ENCODE assay signal across 1 cellular context in the genomic region with DNA sequence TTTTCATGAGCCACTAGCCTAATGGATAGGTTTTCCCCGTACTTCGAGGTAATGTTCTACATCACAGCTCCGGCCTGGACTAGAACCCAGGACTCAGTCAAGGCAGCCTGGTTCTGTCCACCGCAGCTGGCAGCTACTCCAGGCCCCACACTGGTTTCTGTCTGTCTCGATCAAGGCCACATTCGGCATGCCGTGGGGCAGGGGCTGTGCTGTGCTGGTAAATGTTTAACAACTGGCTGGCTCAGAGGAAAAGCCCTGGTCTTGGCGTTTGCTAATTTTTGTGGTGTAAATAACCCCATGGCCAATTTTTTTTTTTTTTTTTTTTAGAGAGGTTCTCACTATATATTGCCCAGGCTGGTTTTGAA.
TF ChIP-seq lines count a peak whose summit lies in the region.

No MANE protein-coding gene starts in this region.

TF ChIP-seq in HepG2, 621 proteins besides CTCF, POLR2A, EP300 and RAD21 (continued from another document and continues in another):
- no peak for TF ChIP-seq ZNF75D (CRISPR knock-in tag; IDR thresholded peaks at IDR 0.05; ENCODE audit: borderline replicate concordance)
- TF ChIP-seq LCORL (IDR thresholded peaks at IDR 0.05), result no peak; the same call in 1 of the 2 replicates
- TF ChIP-seq LCORL (CRISPR knock-in tag; IDR thresholded peaks at IDR 0.05), result peak; percentile 76; the same call in 1 of the 2 replicates
- TF ChIP-seq HNF4A (CRISPR knock-in tag; IDR thresholded peaks at IDR 0.05), result peak; percentile 36; the same call in 1 of the 2 replicates
- TF ChIP-seq, protein P1, sequence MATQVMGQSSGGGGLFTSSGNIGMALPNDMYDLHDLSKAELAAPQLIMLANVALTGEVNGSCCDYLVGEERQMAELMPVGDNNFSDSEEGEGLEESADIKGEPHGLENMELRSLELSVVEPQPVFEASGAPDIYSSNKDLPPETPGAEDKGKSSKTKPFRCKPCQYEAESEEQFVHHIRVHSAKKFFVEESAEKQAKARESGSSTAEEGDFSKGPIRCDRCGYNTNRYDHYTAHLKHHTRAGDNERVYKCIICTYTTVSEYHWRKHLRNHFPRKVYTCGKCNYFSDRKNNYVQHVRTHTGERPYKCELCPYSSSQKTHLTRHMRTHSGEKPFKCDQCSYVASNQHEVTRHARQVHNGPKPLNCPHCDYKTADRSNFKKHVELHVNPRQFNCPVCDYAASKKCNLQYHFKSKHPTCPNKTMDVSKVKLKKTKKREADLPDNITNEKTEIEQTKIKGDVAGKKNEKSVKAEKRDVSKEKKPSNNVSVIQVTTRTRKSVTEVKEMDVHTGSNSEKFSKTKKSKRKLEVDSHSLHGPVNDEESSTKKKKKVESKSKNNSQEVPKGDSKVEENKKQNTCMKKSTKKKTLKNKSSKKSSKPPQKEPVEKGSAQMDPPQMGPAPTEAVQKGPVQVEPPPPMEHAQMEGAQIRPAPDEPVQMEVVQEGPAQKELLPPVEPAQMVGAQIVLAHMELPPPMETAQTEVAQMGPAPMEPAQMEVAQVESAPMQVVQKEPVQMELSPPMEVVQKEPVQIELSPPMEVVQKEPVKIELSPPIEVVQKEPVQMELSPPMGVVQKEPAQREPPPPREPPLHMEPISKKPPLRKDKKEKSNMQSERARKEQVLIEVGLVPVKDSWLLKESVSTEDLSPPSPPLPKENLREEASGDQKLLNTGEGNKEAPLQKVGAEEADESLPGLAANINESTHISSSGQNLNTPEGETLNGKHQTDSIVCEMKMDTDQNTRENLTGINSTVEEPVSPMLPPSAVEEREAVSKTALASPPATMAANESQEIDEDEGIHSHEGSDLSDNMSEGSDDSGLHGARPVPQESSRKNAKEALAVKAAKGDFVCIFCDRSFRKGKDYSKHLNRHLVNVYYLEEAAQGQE (IDR thresholded peaks at IDR 0.05; ENCODE audit: borderline replicate concordance in 1 of 2, low read depth in 1 of 2, low read length in 2 of 2), result peak in 1 of 2 experiments; percentile 10; a peak in 1 of 4 replicates
- no peak for TF ChIP-seq PTBP1 (IDR thresholded peaks at IDR 0.05; ENCODE audit: low read depth, low read length, poor library complexity, severe bottlenecking)
- TF ChIP-seq ZNF572 (CRISPR knock-in tag; IDR thresholded peaks at IDR 0.05), result no peak
- TF ChIP-seq, protein P2, sequence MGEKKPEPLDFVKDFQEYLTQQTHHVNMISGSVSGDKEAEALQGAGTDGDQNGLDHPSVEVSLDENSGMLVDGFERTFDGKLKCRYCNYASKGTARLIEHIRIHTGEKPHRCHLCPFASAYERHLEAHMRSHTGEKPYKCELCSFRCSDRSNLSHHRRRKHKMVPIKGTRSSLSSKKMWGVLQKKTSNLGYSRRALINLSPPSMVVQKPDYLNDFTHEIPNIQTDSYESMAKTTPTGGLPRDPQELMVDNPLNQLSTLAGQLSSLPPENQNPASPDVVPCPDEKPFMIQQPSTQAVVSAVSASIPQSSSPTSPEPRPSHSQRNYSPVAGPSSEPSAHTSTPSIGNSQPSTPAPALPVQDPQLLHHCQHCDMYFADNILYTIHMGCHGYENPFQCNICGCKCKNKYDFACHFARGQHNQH (CRISPR knock-in tag; IDR thresholded peaks at IDR 0.05), result 0 out of 2 replicates have a peak, but pooled peaks have one; percentile 38
- no peak for TF ChIP-seq CBX1 (IDR thresholded peaks at IDR 0.05; ENCODE audit: low read depth)
- no peak for TF ChIP-seq ZNF354B (CRISPR knock-in tag; IDR thresholded peaks at IDR 0.05)
- 0 out of 2 replicates have a peak, but pooled peaks have one; percentile 33 for TF ChIP-seq ZMAT3 (CRISPR knock-in tag; conservative IDR thresholded peaks at IDR 0.05)
- no peak; the same call in 1 of the 2 replicates for TF ChIP-seq ZBTB20 (CRISPR knock-in tag; IDR thresholded peaks at IDR 0.05; ENCODE audit: borderline replicate concordance, low read depth)
- TF ChIP-seq, protein P3, sequence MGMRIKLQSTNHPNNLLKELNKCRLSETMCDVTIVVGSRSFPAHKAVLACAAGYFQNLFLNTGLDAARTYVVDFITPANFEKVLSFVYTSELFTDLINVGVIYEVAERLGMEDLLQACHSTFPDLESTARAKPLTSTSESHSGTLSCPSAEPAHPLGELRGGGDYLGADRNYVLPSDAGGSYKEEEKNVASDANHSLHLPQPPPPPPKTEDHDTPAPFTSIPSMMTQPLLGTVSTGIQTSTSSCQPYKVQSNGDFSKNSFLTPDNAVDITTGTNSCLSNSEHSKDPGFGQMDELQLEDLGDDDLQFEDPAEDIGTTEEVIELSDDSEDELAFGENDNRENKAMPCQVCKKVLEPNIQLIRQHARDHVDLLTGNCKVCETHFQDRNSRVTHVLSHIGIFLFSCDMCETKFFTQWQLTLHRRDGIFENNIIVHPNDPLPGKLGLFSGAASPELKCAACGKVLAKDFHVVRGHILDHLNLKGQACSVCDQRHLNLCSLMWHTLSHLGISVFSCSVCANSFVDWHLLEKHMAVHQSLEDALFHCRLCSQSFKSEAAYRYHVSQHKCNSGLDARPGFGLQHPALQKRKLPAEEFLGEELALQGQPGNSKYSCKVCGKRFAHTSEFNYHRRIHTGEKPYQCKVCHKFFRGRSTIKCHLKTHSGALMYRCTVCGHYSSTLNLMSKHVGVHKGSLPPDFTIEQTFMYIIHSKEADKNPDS (CRISPR knock-in tag; IDR thresholded peaks at IDR 0.05), result 0 out of 2 replicates have a peak, but pooled peaks have one; percentile 33
- peak; percentile 29; the same call in 1 of the 2 replicates for TF ChIP-seq SOX13 (IDR thresholded peaks at IDR 0.05)
- TF ChIP-seq SOX13 (CRISPR knock-in tag; conservative IDR thresholded peaks at IDR 0.05 in 1 of 2, IDR thresholded peaks at IDR 0.05 in 1 of 2), result peak in 1 of 2 experiments; percentile 20; a peak in 1 of 4 replicates
- no peak for TF ChIP-seq NFIB (CRISPR knock-in tag; IDR thresholded peaks at IDR 0.05; ENCODE audit: borderline replicate concordance)
- TF ChIP-seq ZNF225 (CRISPR knock-in tag; IDR thresholded peaks at IDR 0.05), result no peak
- TF ChIP-seq TBX2 (CRISPR knock-in tag; IDR thresholded peaks at IDR 0.05; ENCODE audit: borderline replicate concordance), result peak; percentile 50; the same call in 1 of the 2 replicates
- TF ChIP-seq ZFY (CRISPR knock-in tag; IDR thresholded peaks at IDR 0.05), result peak; percentile 43; the same call in 1 of the 2 replicates
- peak; percentile 20; the same call in 1 of the 2 replicates for TF ChIP-seq RXRB (CRISPR knock-in tag; IDR thresholded peaks at IDR 0.05; ENCODE audit: borderline replicate concordance)
- no peak for TF ChIP-seq ZNF598 (CRISPR knock-in tag; IDR thresholded peaks at IDR 0.05; ENCODE audit: borderline replicate concordance)
- TF ChIP-seq, protein P4, sequence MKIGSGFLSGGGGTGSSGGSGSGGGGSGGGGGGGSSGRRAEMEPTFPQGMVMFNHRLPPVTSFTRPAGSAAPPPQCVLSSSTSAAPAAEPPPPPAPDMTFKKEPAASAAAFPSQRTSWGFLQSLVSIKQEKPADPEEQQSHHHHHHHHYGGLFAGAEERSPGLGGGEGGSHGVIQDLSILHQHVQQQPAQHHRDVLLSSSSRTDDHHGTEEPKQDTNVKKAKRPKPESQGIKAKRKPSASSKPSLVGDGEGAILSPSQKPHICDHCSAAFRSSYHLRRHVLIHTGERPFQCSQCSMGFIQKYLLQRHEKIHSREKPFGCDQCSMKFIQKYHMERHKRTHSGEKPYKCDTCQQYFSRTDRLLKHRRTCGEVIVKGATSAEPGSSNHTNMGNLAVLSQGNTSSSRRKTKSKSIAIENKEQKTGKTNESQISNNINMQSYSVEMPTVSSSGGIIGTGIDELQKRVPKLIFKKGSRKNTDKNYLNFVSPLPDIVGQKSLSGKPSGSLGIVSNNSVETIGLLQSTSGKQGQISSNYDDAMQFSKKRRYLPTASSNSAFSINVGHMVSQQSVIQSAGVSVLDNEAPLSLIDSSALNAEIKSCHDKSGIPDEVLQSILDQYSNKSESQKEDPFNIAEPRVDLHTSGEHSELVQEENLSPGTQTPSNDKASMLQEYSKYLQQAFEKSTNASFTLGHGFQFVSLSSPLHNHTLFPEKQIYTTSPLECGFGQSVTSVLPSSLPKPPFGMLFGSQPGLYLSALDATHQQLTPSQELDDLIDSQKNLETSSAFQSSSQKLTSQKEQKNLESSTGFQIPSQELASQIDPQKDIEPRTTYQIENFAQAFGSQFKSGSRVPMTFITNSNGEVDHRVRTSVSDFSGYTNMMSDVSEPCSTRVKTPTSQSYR (CRISPR knock-in tag; IDR thresholded peaks at IDR 0.05; ENCODE audit: borderline replicate concordance), result peak; percentile 37; the same call in 1 of the 2 replicates
- TF ChIP-seq HES4 (CRISPR knock-in tag; IDR thresholded peaks at IDR 0.05; ENCODE audit: borderline replicate concordance), result no peak
- TF ChIP-seq MAF1 (CRISPR knock-in tag; IDR thresholded peaks at IDR 0.05; ENCODE audit: borderline replicate concordance), result no peak
- TF ChIP-seq ZNF670 (CRISPR knock-in tag; IDR thresholded peaks at IDR 0.05; ENCODE audit: borderline replicate concordance), result no peak
- TF ChIP-seq RNF2 (conservative IDR thresholded peaks at IDR 0.05; ENCODE audit: low read depth), result no peak
- no peak for TF ChIP-seq NFKBIZ (CRISPR knock-in tag; IDR thresholded peaks at IDR 0.05)
- no peak for TF ChIP-seq PHF8 (CRISPR knock-in tag; IDR thresholded peaks at IDR 0.05)
- TF ChIP-seq, protein P5, sequence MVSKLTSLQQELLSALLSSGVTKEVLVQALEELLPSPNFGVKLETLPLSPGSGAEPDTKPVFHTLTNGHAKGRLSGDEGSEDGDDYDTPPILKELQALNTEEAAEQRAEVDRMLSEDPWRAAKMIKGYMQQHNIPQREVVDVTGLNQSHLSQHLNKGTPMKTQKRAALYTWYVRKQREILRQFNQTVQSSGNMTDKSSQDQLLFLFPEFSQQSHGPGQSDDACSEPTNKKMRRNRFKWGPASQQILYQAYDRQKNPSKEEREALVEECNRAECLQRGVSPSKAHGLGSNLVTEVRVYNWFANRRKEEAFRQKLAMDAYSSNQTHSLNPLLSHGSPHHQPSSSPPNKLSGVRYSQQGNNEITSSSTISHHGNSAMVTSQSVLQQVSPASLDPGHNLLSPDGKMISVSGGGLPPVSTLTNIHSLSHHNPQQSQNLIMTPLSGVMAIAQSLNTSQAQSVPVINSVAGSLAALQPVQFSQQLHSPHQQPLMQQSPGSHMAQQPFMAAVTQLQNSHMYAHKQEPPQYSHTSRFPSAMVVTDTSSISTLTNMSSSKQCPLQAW (CRISPR knock-in tag; IDR thresholded peaks at IDR 0.05), result peak; percentile 96
- TF ChIP-seq, protein P6, sequence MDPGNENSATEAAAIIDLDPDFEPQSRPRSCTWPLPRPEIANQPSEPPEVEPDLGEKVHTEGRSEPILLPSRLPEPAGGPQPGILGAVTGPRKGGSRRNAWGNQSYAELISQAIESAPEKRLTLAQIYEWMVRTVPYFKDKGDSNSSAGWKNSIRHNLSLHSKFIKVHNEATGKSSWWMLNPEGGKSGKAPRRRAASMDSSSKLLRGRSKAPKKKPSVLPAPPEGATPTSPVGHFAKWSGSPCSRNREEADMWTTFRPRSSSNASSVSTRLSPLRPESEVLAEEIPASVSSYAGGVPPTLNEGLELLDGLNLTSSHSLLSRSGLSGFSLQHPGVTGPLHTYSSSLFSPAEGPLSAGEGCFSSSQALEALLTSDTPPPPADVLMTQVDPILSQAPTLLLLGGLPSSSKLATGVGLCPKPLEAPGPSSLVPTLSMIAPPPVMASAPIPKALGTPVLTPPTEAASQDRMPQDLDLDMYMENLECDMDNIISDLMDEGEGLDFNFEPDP (CRISPR knock-in tag; conservative IDR thresholded peaks at IDR 0.05), result no peak
- peak; percentile 60; the same call in 1 of the 2 replicates for TF ChIP-seq ZNF292 (CRISPR knock-in tag; IDR thresholded peaks at IDR 0.05; ENCODE audit: borderline replicate concordance, low read depth)
- TF ChIP-seq ETV5 (CRISPR knock-in tag; IDR thresholded peaks at IDR 0.05; ENCODE audit: borderline replicate concordance), result no peak
- peak; percentile 95 for TF ChIP-seq ZMYM3 (CRISPR knock-in tag; IDR thresholded peaks at IDR 0.05)
- TF ChIP-seq, protein P7, sequence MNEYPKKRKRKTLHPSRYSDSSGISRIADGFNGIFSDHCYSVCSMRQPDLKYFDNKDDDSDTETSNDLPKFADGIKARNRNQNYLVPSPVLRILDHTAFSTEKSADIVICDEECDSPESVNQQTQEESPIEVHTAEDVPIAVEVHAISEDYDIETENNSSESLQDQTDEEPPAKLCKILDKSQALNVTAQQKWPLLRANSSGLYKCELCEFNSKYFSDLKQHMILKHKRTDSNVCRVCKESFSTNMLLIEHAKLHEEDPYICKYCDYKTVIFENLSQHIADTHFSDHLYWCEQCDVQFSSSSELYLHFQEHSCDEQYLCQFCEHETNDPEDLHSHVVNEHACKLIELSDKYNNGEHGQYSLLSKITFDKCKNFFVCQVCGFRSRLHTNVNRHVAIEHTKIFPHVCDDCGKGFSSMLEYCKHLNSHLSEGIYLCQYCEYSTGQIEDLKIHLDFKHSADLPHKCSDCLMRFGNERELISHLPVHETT (CRISPR knock-in tag; conservative IDR thresholded peaks at IDR 0.05), result no peak
- TF ChIP-seq, protein P8, sequence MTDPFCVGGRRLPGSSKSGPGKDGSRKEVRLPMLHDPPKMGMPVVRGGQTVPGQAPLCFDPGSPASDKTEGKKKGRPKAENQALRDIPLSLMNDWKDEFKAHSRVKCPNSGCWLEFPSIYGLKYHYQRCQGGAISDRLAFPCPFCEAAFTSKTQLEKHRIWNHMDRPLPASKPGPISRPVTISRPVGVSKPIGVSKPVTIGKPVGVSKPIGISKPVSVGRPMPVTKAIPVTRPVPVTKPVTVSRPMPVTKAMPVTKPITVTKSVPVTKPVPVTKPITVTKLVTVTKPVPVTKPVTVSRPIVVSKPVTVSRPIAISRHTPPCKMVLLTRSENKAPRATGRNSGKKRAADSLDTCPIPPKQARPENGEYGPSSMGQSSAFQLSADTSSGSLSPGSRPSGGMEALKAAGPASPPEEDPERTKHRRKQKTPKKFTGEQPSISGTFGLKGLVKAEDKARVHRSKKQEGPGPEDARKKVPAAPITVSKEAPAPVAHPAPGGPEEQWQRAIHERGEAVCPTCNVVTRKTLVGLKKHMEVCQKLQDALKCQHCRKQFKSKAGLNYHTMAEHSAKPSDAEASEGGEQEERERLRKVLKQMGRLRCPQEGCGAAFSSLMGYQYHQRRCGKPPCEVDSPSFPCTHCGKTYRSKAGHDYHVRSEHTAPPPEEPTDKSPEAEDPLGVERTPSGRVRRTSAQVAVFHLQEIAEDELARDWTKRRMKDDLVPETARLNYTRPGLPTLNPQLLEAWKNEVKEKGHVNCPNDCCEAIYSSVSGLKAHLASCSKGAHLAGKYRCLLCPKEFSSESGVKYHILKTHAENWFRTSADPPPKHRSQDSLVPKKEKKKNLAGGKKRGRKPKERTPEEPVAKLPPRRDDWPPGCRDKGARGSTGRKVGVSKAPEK (CRISPR knock-in tag; IDR thresholded peaks at IDR 0.05; ENCODE audit: borderline replicate concordance), result no peak
- TF ChIP-seq KDM1A (CRISPR knock-in tag; IDR thresholded peaks at IDR 0.05), result peak; percentile 57; the same call in 1 of the 2 replicates
- TF ChIP-seq ZFX (CRISPR knock-in tag; IDR thresholded peaks at IDR 0.05; ENCODE audit: low read depth), result peak; percentile 83
- TF ChIP-seq HDAC2 (CRISPR knock-in tag; IDR thresholded peaks at IDR 0.05), result peak; percentile 63; the same call in 1 of the 2 replicates
- TF ChIP-seq, protein P9, sequence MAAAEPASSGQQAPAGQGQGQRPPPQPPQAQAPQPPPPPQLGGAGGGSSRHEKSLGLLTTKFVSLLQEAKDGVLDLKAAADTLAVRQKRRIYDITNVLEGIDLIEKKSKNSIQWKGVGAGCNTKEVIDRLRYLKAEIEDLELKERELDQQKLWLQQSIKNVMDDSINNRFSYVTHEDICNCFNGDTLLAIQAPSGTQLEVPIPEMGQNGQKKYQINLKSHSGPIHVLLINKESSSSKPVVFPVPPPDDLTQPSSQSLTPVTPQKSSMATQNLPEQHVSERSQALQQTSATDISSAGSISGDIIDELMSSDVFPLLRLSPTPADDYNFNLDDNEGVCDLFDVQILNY (CRISPR knock-in tag; conservative IDR thresholded peaks at IDR 0.05), result no peak
